In the genomic region with DNA sequence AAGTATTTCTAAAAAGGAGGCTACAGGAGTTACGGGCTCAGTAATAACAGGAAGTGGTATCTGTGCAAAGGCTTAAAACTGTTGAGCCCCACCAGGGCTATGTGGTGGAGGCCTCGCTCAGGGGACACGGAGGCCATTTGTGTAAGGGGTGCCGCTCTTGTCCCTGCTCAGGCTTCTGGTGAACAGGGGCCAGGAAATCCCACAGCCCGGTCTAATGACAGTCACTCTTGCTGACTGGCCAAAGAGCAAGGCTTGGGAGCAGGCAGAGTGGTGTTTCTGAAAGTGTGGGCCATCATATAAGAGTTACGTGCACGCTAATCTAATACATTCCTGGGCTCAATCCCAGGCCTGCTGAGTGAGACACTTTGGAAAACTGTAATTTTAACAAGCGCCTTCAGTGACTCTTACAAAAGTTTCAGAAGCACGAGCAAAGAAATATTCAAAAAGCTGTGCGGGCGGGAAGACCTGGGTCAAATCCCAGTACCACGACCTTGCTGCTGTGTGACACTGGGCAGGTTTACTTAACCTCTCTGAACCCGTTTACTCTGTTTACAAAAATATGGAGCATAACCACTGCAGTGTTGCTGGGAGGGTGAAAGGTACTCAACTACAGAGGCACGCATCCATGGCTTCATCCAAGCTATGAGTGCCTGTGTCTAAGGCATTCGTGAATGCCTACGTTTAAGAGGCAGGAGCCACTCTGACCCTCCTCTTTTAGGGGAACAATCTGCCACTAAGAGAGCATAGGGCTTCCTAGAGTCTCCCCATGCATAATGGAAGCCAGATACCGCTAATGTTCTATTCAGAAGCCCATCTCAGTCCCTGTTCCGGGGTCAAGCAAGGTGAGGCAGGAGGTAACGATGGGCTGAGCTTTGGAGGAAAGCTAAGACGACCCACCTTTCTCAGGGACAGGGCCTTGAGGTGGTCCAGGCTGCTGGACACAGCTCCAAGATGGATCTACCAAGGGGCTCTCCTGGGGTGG, we compare ENCODE assay signal across 9 cellular contexts. TPM values are rescaled to one million over a fixed set of nuclear protein-coding genes. Genes with fewer than 3 reads are reported as not detected.
DNase-seq lines count a peak whose midpoint lies in the region; ATAC-seq and TF ChIP-seq lines count a peak whose summit lies in the region.
"Had no signal": no experiment of that assay in that cellular context is flagged by ENCODE, and none has a peak within 500 bp of the region (broad histone marks: within the 10 kb centered on the region; RNA-seq: fewer than 3 reads in every experiment).

No MANE protein-coding gene starts in this region.

- 67% methylated on average over 20 of the region's 20 CpGs for WGBS in thymus

- ATAC-seq in activated CD8-positive, alpha-beta memory T cell treated with anti-CD3 and anti-CD28 coated beads, Interleukin-2, amount 10 ng/mL, durations not matched to agents 7 days and 5 days = peak; percentile 48
- peak; percentile 8 for ATAC-seq in left lung

- H3K4me3 Mint-ChIP-seq in activated CD8-positive, alpha-beta memory T cell treated with anti-CD3 and anti-CD28 coated beads, Interleukin-2, amount 10 ng/mL, durations not matched to agents 7 days and 5 days = peak overlapping the region; percentile 96
- peak overlapping the region; percentile 92 for H3K4me3 Mint-ChIP-seq in activated T-helper 2 cell treated with anti-CD3 and anti-CD28 coated beads, Interferon-gamma antibody, Interleukin-2, Interleukin-4, amounts not matched to agents 10 μg/mL and 5 μg/mL and 100 μg/mL, durations not matched to agents 14 hours and 24 hours and 36 hours (ENCODE audit: low read depth)

- intact Hi-C loops in activated T-helper 2 cell treated with anti-CD3 and anti-CD28 coated beads, Interferon-gamma antibody, Interleukin-2, Interleukin-4, amounts not matched to agents 10 μg/mL and 5 μg/mL and 100 μg/mL, durations not matched to agents 14 hours and 24 hours and 36 hours (cut with micrococcal nuclease) = loop anchor here (5.0 to 10.0 kb wide), 3 partner anchors 71 to 424 kb away; partner anchors contain the start of gene UBE3A
- intact Hi-C loops in left lung (cut with DNase I) = no loop called here

- H3K4me1 ChIP-seq in left lung = peaks cover 0 to 40% of the 10 kb centered on the region in 2 donors
- peaks cover 4% of the 10 kb centered on the region for H3K4me1 ChIP-seq in thymus (ENCODE audit: control insufficient read depth, insufficient read depth, low read length)

- H3K27ac Mint-ChIP-seq in activated CD8-positive, alpha-beta memory T cell treated with anti-CD3 and anti-CD28 coated beads, Interleukin-2, amount 10 ng/mL, durations not matched to agents 7 days and 5 days = peak overlapping the region; percentile 94
- H3K27ac Mint-ChIP-seq in activated T-helper 2 cell treated with anti-CD3 and anti-CD28 coated beads, Interferon-gamma antibody, Interleukin-2, Interleukin-4, amounts not matched to agents 10 μg/mL and 5 μg/mL and 100 μg/mL, durations not matched to agents 14 hours and 24 hours and 36 hours = peak overlapping the region; percentile 92

- H3K36me3 ChIP-seq in left lung = no peaks in the 10 kb centered on the region
- H3K36me3 ChIP-seq in thymus (ENCODE audit: control insufficient read depth, insufficient read depth) = no peaks in the 10 kb centered on the region

- TF ChIP-seq CTCF in left lung (IDR thresholded peaks at IDR 0.05) (no peak), GM10248 (IDR thresholded peaks at IDR 0.05; ENCODE audit: control extremely low read depth, extremely low read depth, low read depth, missing control alignments) (no peak)

- H3K27me3 ChIP-seq in left lung (peaks cover 0 to 37% of the 10 kb centered on the region in 2 donors), thymus (ENCODE audit: control insufficient read depth, insufficient read depth) (no peaks in the 10 kb centered on the region)

- H3K4me3 ChIP-seq in left lung (peak overlapping the region; percentile 62 to 76), thymus (ENCODE audit: low read length) (peak overlapping the region; percentile 57)

- H3K9me3 Mint-ChIP-seq in activated CD8-positive, alpha-beta memory T cell treated with anti-CD3 and anti-CD28 coated beads, Interleukin-2, amount 10 ng/mL, durations not matched to agents 7 days and 5 days (ENCODE audit: low read depth) = no peaks in the 10 kb centered on the region
- no peaks in the 10 kb centered on the region for H3K9me3 Mint-ChIP-seq in activated T-helper 2 cell treated with anti-CD3 and anti-CD28 coated beads, Interferon-gamma antibody, Interleukin-2, Interleukin-4, amounts not matched to agents 10 μg/mL and 5 μg/mL and 100 μg/mL, durations not matched to agents 14 hours and 24 hours and 36 hours

- peaks cover 48% of the 10 kb centered on the region for H3K36me3 Mint-ChIP-seq in activated CD8-positive, alpha-beta memory T cell treated with anti-CD3 and anti-CD28 coated beads, Interleukin-2, amount 10 ng/mL, durations not matched to agents 7 days and 5 days
- peaks cover 47% of the 10 kb centered on the region for H3K36me3 Mint-ChIP-seq in activated T-helper 2 cell treated with anti-CD3 and anti-CD28 coated beads, Interferon-gamma antibody, Interleukin-2, Interleukin-4, amounts not matched to agents 10 μg/mL and 5 μg/mL and 100 μg/mL, durations not matched to agents 14 hours and 24 hours and 36 hours (ENCODE audit: low read depth)

- CTCF ChIA-PET in activated CD8-positive, alpha-beta memory T cell treated with anti-CD3 and anti-CD28 coated beads, Interleukin-2, amount 10 ng/mL, durations not matched to agents 7 days and 5 days (lab: Charles Lee) = interaction anchor here (1.0 to 3.5 kb wide), 7 partner anchors 8 to 78 kb away, joined by 3 to 18 read pairs (median 4); no protein-coding TSS in a partner anchor
- CTCF ChIA-PET in GM10248 (lab: Yijun Ruan, JAX) = no interaction called here

- H3K27ac ChIP-seq in left lung (peak overlapping the region; percentile 64 to 78), thymus (ENCODE audit: low read depth) (no peak overlapping the region)

- POLR2A ChIA-PET in GM10248 (lab: Yijun Ruan, JAX) = no interaction called here

- H3K27me3 Mint-ChIP-seq in activated CD8-positive, alpha-beta memory T cell treated with anti-CD3 and anti-CD28 coated beads, Interleukin-2, amount 10 ng/mL, durations not matched to agents 7 days and 5 days = no peaks in the 10 kb centered on the region
- peaks cover 3% of the 10 kb centered on the region for H3K27me3 Mint-ChIP-seq in activated T-helper 2 cell treated with anti-CD3 and anti-CD28 coated beads, Interferon-gamma antibody, Interleukin-2, Interleukin-4, amounts not matched to agents 10 μg/mL and 5 μg/mL and 100 μg/mL, durations not matched to agents 14 hours and 24 hours and 36 hours (ENCODE audit: low read depth)

- H3K4me1 Mint-ChIP-seq in activated CD8-positive, alpha-beta memory T cell treated with anti-CD3 and anti-CD28 coated beads, Interleukin-2, amount 10 ng/mL, durations not matched to agents 7 days and 5 days = peaks cover 41% of the 10 kb centered on the region
- H3K4me1 Mint-ChIP-seq in activated T-helper 2 cell treated with anti-CD3 and anti-CD28 coated beads, Interferon-gamma antibody, Interleukin-2, Interleukin-4, amounts not matched to agents 10 μg/mL and 5 μg/mL and 100 μg/mL, durations not matched to agents 14 hours and 24 hours and 36 hours (ENCODE audit: low read depth) = peaks cover 50% of the 10 kb centered on the region

- peak; percentile 73 for DNase-seq in activated CD8-positive, alpha-beta memory T cell treated with anti-CD3 and anti-CD28 coated beads, Interleukin-2, amount 10 ng/mL, durations not matched to agents 7 days and 5 days
- DNase-seq in activated CD8-positive, alpha-beta memory T cell treated with anti-CD3 and anti-CD28 coated beads, Interleukin-2, amount 50 U/mL, for 4 hours = no peak
- peak; percentile 35 for DNase-seq in activated T-helper 2 cell treated with anti-CD3 and anti-CD28 coated beads, Interferon-gamma antibody, Interleukin-2, Interleukin-4, amounts not matched to agents 10 μg/mL and 5 μg/mL and 100 μg/mL, durations not matched to agents 14 hours and 24 hours and 36 hours (ENCODE audit: low spot score)
- DNase-seq in left lung (no peak), GM10248 (ENCODE audit: extremely low spot score) (no peak), NCI-H187 treated with DMSO at 0.1 percent for 48 hours (lab: John Stamatoyannopoulos, UW) (no peak), NK-92 (lab: John Stamatoyannopoulos, UW; ENCODE audit: unreplicated experiment) (no peak)

- no peaks in the 10 kb centered on the region for H3K9me3 ChIP-seq in left lung
- H3K9me3 ChIP-seq in thymus (ENCODE audit: control insufficient read depth) = no peaks in the 10 kb centered on the region

RNA-seq across cellular contexts. Expression of gene ATP10A, which starts 2.0 kb away (rescaled TPM):
- total RNA-seq in activated CD8-positive, alpha-beta memory T cell treated with anti-CD3 and anti-CD28 coated beads, Interleukin-2, amount 10 ng/mL, durations not matched to agents 7 days and 5 days = 10 to 100 TPM; 36.7 to 70.1 TPM
- 40.1 and 44.4 TPM in 2 replicates for total RNA-seq in activated T-helper 2 cell treated with anti-CD3 and anti-CD28 coated beads, Interferon-gamma antibody, Interleukin-2, Interleukin-4, amounts not matched to agents 10 μg/mL and 5 μg/mL and 100 μg/mL, durations not matched to agents 14 hours and 24 hours and 36 hours
- total RNA-seq in left lung = 10 to 100 TPM; 25.4 to 46.1 TPM
- 2.6 TPM for polyA plus RNA-seq in thymus
- total RNA-seq: dermis microvascular lymphatic vessel endothelial cell had no signal

Comparison
In these comparisons a context has a peak if more than half of its experiments do, and no peak if none do; other contexts are left out.
1. DNase-seq: peak in activated CD8-positive, alpha-beta memory T cell treated with anti-CD3 and anti-CD28 coated beads, Interleukin-2, amount 10 ng/mL, durations not matched to agents 7 days and 5 days (single experiment) and activated T-helper 2 cell treated with anti-CD3 and anti-CD28 coated beads, Interferon-gamma antibody, Interleukin-2, Interleukin-4, amounts not matched to agents 10 μg/mL and 5 μg/mL and 100 μg/mL, durations not matched to agents 14 hours and 24 hours and 36 hours (single experiment); none in activated CD8-positive, alpha-beta memory T cell treated with anti-CD3 and anti-CD28 coated beads, Interleukin-2, amount 50 U/mL, for 4 hours (single experiment), left lung (0 of 2), GM10248 (single experiment), NCI-H187 treated with DMSO at 0.1 percent for 48 hours (single experiment) and NK-92 (single experiment).